In genomic region chr20:41054463-41055230, GRCh38 we compare ENCODE assay signal across 1 cellular context.
TF ChIP-seq lines count a peak whose summit lies in the region.

No MANE protein-coding gene starts in this region.

TF ChIP-seq in HepG2, 621 proteins besides CTCF, POLR2A, EP300 and RAD21 (continued from another document):
- TF ChIP-seq ZNF318 (CRISPR knock-in tag; IDR thresholded peaks at IDR 0.05) = no peak
- no peak for TF ChIP-seq MATR3 (CRISPR knock-in tag; IDR thresholded peaks at IDR 0.05)
- TF ChIP-seq ZNF331 (CRISPR knock-in tag; IDR thresholded peaks at IDR 0.05) = no peak
- TF ChIP-seq HDAC2 (CRISPR knock-in tag; IDR thresholded peaks at IDR 0.05) = no peak
TF ChIP-seq in HepG2: peak in this region for 2.
